Comparison of ENCODE assay signal across 8 cellular contexts in the genomic region with DNA sequence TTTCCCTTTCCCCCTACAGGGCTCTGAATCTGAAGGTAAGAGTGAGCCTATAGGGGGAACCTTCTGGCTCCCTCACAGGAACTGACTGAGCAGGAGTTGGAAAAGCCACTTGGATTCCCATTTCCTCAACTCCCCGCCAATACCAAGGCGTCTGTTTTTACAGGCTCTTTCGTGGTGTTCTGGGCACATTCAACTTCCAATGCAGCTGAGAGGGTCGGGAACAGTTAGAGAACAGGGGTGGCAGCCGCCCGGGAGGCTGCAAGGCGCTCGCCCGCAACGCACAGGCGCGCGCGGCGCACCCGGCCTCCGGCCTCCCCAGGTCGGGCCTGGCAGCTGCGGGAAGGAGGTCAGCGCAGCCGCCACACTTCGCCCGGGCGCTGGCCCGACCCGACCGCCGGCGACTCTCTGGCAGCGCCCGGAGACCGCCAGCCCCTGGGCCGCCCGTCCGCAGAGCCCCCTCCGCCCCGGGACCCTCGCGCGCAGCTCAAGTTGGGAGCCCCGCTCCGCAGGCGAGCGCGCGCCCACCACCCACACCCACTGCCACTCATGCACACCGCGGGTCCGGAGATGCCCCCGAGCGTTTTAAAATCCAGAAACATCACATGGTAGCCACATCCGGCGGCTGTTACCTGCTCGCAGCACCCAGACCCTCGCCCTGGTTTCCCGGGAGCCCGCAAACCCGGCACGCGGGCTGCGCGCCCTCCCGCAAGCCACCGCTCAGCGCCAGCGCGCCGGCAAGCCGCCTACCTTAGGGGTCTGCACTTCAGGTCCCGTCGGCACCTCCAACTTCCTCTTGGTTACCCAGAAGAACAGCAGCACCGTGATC. TPM values are rescaled to one million over a fixed set of nuclear protein-coding genes. Genes with fewer than 3 reads are reported as not detected.
DNase-seq lines count a peak whose midpoint lies in the region; ATAC-seq, FAIRE-seq and TF ChIP-seq lines count a peak whose summit lies in the region.

No MANE protein-coding gene starts in this region.

- BruUV-seq in Calu3 (replicated peaks; lab: Mats Ljungman, UMichigan) (TSS peak; percentile 41), GM12878 (replicated peaks; lab: Mats Ljungman, UMichigan) (no TSS peak)

- FAIRE-seq in GM12878 (lab: Jason Lieb, UNC) = no peak

- H3K9ac ChIP-seq in GM12878 (ENCODE audit: control insufficient read depth, insufficient read depth, low read length) = no peak overlapping the region

- H3K36me3 Mint-ChIP-seq in Calu3 (ENCODE audit: insufficient read depth, unreplicated experiment) = peaks cover 27% of the 10 kb centered on the region

- H3K27ac ChIP-seq in GM12878 (ENCODE audit: control insufficient read depth, insufficient read depth) (no peak overlapping the region), thyroid gland (no peak overlapping the region)

- no peak for TF ChIP-seq EP300 in GM12878 (IDR thresholded peaks at IDR 0.05; ENCODE audit: borderline replicate concordance in 1 of 2, control insufficient read depth in 1 of 2, low read depth in 2 of 2, low read length in 2 of 2)

- TF ChIP-seq CTCF in Calu3 (IDR thresholded peaks at IDR 0.05; ENCODE audit: unreplicated experiment) (no peak), GM12878 (IDR thresholded peaks at IDR 0.05 in 2 of 3, conservative IDR thresholded peaks at IDR 0.05 in 1 of 3; ENCODE audit: control insufficient read depth in 2 of 3, extremely low read depth in 1 of 3, insufficient read depth in 1 of 3, low read depth in 3 of 3, low read length in 3 of 3) (no peak), thyroid gland (IDR thresholded peaks at IDR 0.05) (no peak)

- DNase-seq in Calu3 (peak; percentile 42), HS-5 (ENCODE audit: low read depth) (peak; percentile 44), GM12878 (ENCODE audit: low read depth, low spot score) (no peak), kidney tubule cell (ENCODE audit: low spot score) (peak; percentile 62), thyroid gland (peak in 1 of 2 donors; percentile 3), putamen (ENCODE audit: low spot score) (no peak), NK-92 (lab: John Stamatoyannopoulos, UW; ENCODE audit: unreplicated experiment) (no peak), amniotic stem cell (lab: John Stamatoyannopoulos, UW) (no peak)

- in situ Hi-C loops in GM12878 (cut with MboI) = no loop called here

- no peaks in the 10 kb centered on the region for H3K9me3 ChIP-seq in GM12878 (replicated peaks; ENCODE audit: control insufficient read depth, insufficient read depth, low read length)
- no peaks in the 10 kb centered on the region for H3K9me3 ChIP-seq in thyroid gland

- TF ChIP-seq POLR2A in GM12878 (IDR thresholded peaks at IDR 0.05; ENCODE audit: low read depth, low read length) = no peak
- no peak for TF ChIP-seq POLR2A in thyroid gland (IDR thresholded peaks at IDR 0.05)

- RAD21 ChIA-PET in GM12878 (lab: Charles Lee; ENCODE audit: unreplicated experiment) = interaction anchor here (0.9 to 1.5 kb wide), 7 partner anchors 14 to 426 kb away, joined by 3 to 7 read pairs (median 4); no protein-coding TSS in a partner anchor

- H3K4me1 ChIP-seq in GM12878 (ENCODE audit: control insufficient read depth, insufficient read depth, low read length) (no peaks in the 10 kb centered on the region; the same call in 1 of the 2 replicates), thyroid gland (peaks cover 6 to 14% of the 10 kb centered on the region in 2 donors)

- SMC1A ChIA-PET in GM12878 (lab: Charles Lee; ENCODE audit: uncharacterized antibody, unreplicated experiment) = interaction anchor here (1.1 to 1.5 kb wide), 3 partner anchors 33 to 275 kb away, joined by 3 to 5 read pairs (median 4); no protein-coding TSS in a partner anchor

- intact Hi-C loops in Calu3 (cut with micrococcal nuclease; ENCODE audit: unreplicated experiment) = loop anchor here (2.0 to 10.0 kb wide), 3 partner anchors 133 to 195 kb away; no protein-coding TSS in a partner anchor
- intact Hi-C loops in GM12878 (cut with micrococcal nuclease; ENCODE audit: unreplicated experiment) = loop anchor here (5.0 kb wide), 1 partner anchor 105 kb away; no protein-coding TSS in a partner anchor
- intact Hi-C loops in thyroid gland (cut with DNase I) = no loop called here

- H3K4me2 ChIP-seq in GM12878 (ENCODE audit: control insufficient read depth, insufficient read depth) = peak overlapping the region; percentile 64

- H3K9me3 Mint-ChIP-seq in Calu3 (ENCODE audit: low read depth, unreplicated experiment) = no peaks in the 10 kb centered on the region

- TF ChIP-seq RAD21 in GM12878 (IDR thresholded peaks at IDR 0.05; ENCODE audit: insufficient read depth, low read depth, low read length) = no peak

- peak overlapping the region; percentile 64 for H3K27ac Mint-ChIP-seq in Calu3 (ENCODE audit: unreplicated experiment)

- 0 out of 2 replicates have a peak overlapping the region, but pooled peaks have one; percentile 32 for H3K4me3 ChIP-seq in GM12878
- H3K4me3 ChIP-seq in thyroid gland (replicated peaks in 1 of 3) = peak overlapping the region; percentile 33 to 40 (median 37)

- ATAC-seq in GM12878 = peak; percentile 58

- H3K27me3 ChIP-seq in GM12878 (replicated peaks in 1 of 2; ENCODE audit: control insufficient read depth in 2 of 2, insufficient read depth in 2 of 2, low read length in 1 of 2) (peaks cover 2 to 27% of the 10 kb centered on the region in 2 experiments), thyroid gland (no peaks in the 10 kb centered on the region)

- H3K4me1 Mint-ChIP-seq in Calu3 (ENCODE audit: low read depth, unreplicated experiment) = peaks cover 48% of the 10 kb centered on the region

- POLR2A ChIA-PET in GM12878 (lab: Charles Lee) = no interaction called here

- 3% methylated on average over 46 of the region's 72 CpGs for WGBS in GM12878 (ENCODE audit: insufficient coverage, insufficient replicate concordance, low lambda C conversion rate, missing lambda C conversion rate)
- 2% methylated on average over 8 to 14 of the region's 72 CpGs for WGBS in thyroid gland, 2 donors

- H3K36me3 ChIP-seq in GM12878 (ENCODE audit: control insufficient read depth in 2 of 2, insufficient read depth in 2 of 2, low read length in 1 of 2) (no peaks in the 10 kb centered on the region), thyroid gland (no peaks in the 10 kb centered on the region)

- H3K4me3 Mint-ChIP-seq in Calu3 (ENCODE audit: low read depth, unreplicated experiment) = peak overlapping the region; percentile 97

- H4K20me1 ChIP-seq in GM12878 (ENCODE audit: control insufficient read depth, insufficient read depth) = no peaks in the 10 kb centered on the region

- CTCF ChIA-PET in Calu3 (lab: Charles Lee) = interaction anchor here (0.7 to 3.1 kb wide), 15 partner anchors 8 to 426 kb away, joined by 3 to 25 read pairs (median 4); no protein-coding TSS in a partner anchor
- CTCF ChIA-PET in GM12878 (lab: Yijun Ruan, JAX) = interaction anchor here (0.7 to 2.7 kb wide), 8 partner anchors 14 to 973 kb away, joined by 3 to 15 read pairs (median 7); no protein-coding TSS in a partner anchor

- no peaks in the 10 kb centered on the region for H3K79me2 ChIP-seq in GM12878 (ENCODE audit: control insufficient read depth, insufficient read depth, low read length)

- 0 out of 2 replicates have a peak overlapping the region, but pooled peaks have one; percentile 7 for H2AFZ ChIP-seq in GM12878 (ENCODE audit: control insufficient read depth, low read depth, low read length)

- H3K27me3 Mint-ChIP-seq in Calu3 (ENCODE audit: unreplicated experiment) = peaks cover 17% of the 10 kb centered on the region

TF ChIP-seq in GM12878, 131 proteins besides CTCF, POLR2A, EP300 and RAD21 (continues in another document):
- TF ChIP-seq SUPT20H (IDR thresholded peaks at IDR 0.05; ENCODE audit: borderline replicate concordance, control insufficient read depth, low read depth, low read length) (no peak), ZNF24 (IDR thresholded peaks at IDR 0.05) (no peak)
- TF ChIP-seq, protein P1, sequence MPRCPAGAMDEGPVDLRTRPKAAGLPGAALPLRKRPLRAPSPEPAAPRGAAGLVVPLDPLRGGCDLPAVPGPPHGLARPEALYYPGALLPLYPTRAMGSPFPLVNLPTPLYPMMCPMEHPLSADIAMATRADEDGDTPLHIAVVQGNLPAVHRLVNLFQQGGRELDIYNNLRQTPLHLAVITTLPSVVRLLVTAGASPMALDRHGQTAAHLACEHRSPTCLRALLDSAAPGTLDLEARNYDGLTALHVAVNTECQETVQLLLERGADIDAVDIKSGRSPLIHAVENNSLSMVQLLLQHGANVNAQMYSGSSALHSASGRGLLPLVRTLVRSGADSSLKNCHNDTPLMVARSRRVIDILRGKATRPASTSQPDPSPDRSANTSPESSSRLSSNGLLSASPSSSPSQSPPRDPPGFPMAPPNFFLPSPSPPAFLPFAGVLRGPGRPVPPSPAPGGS (IDR thresholded peaks at IDR 0.05; ENCODE audit: borderline replicate concordance, insufficient read depth, low read depth, low read length, poor library complexity, severe bottlenecking) = no peak

RNA-seq across cellular contexts. Expression of a gene that starts 0.8 kb away (rescaled TPM):
- total RNA-seq in Calu3 (2022) = 50.3 and 61.9 TPM in 2 replicates
- 16.9 and 21.0 TPM in 2 replicates for total RNA-seq in GM12878 (2013; cell fraction: nucleolus; rRNA removed)
- total RNA-seq in GM12878 (2014; rRNA removed) = 5.4 and 5.6 TPM in 2 replicates
- 4.7 and 5.4 TPM in 2 replicates for total RNA-seq in GM12878 (2014; rRNA removed; fragmentation: Illumina TruSeq; extraction: Trizol)
- total RNA-seq in GM12878 (2021) = 5.6 TPM in 2 replicates
- not detected for polyA plus RNA-seq in GM12878 (2011; ENCODE audit: low read depth)
- 12.1 and 17.8 TPM in 2 replicates for polyA plus RNA-seq in GM12878 (2011; rRNA removed)
- polyA plus RNA-seq in GM12878 (2011; cell fraction: cytosol; rRNA removed) = 19.1 and 27.2 TPM in 2 replicates
- polyA plus RNA-seq in GM12878 (2011; cell fraction: nucleus; rRNA removed) = 34.3 and 40.1 TPM in 2 replicates
- polyA plus RNA-seq in GM12878 (2012) = 0.35 TPM in 1 of 2 replicates, not detected in the other
- polyA plus RNA-seq in GM12878 (2014; fragmentation: Illumina TruSeq; extraction: Trizol) = 3.4 and 6.6 TPM in 2 replicates
- 1 to 10 TPM; 3.7 to 4.1 TPM for polyA plus RNA-seq in GM12878 (2014; fragmentation: Nextera tagmentation; extraction: Ambion mirVana)
- polyA plus RNA-seq in GM12878 (2014; rRNA removed) = 5.8 and 7.1 TPM in 2 replicates
- polyA plus RNA-seq in GM12878 (2016; fragmentation: Nextera tagmentation; extraction: Ambion mirVana) = 1 to 10 TPM; 6.4 to 7.3 TPM
- 34.4 and 47.5 TPM in 2 replicates for polyA minus RNA-seq in GM12878 (2011; rRNA and poly(A)+ RNA removed)
- 11.2 and 16.0 TPM in 2 replicates for polyA minus RNA-seq in GM12878 (2011; cell fraction: cytosol; rRNA and poly(A)+ RNA removed)
- 14.9 and 31.6 TPM in 2 replicates for polyA minus RNA-seq in GM12878 (2011; cell fraction: nucleus; rRNA and poly(A)+ RNA removed)
- total RNA-seq in thyroid gland = 1 to 10 TPM in 3 of 4 donors, under 1 TPM in 1; 0.54 to 5.1 (median 1.1) TPM

Comparison
In these comparisons a context has a peak if more than half of its experiments do, and no peak if none do; other contexts are left out.
1. DNase-seq: peak in Calu3 (single experiment), HS-5 (single experiment) and kidney tubule cell (single experiment); none in GM12878 (single experiment), putamen (single experiment), NK-92 (single experiment) and amniotic stem cell (single experiment).